In the genomic region with DNA sequence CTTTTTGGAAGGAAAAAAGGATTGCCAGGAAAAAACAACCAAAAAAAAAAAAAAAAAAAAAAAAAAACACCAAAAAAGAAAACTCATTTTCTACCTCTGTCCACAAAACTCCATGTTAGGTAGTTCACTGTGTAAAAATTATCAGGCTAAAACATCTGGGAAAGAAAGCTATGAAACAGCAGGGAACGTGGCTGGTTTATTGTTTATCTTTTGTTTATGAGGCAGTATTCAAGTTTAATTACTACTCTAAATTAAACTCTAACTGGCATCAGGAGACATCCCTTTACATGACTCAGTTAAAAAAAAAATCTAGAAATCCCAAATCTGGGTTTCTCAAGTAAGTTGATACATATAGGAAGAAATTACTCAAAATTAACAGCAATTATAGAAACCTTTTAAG, we compare ENCODE assay signal across 28 cellular contexts. TPM values are rescaled to one million over a fixed set of nuclear protein-coding genes. Genes with fewer than 3 reads are reported as not detected.
"Had no signal": no experiment of that assay in that cellular context is flagged by ENCODE, and none has a peak within 500 bp of the region (broad histone marks: within the 10 kb centered on the region; RNA-seq: fewer than 3 reads in every experiment).

No MANE protein-coding gene starts in this region.

- H3K27ac Mint-ChIP-seq: activated CD8-positive, alpha-beta memory T cell treated with anti-CD3 and anti-CD28 coated beads, Interleukin-2, amount 10 ng/mL, durations not matched to agents 7 days and 5 days; activated naive CD4-positive, alpha-beta T cell treated with anti-CD3 and anti-CD28 coated beads for 36 hours; activated naive CD8-positive, alpha-beta T cell; activated T-helper 17 cell treated with anti-CD3 and anti-CD28 coated beads, Interleukin-2, amount 50 U/mL, for 72 hours; T-helper 1 cell treated with Interleukin-12 subunit alpha and Interleukin-12 subunit beta and Interleukin-4 antibody, amounts not matched to agents 30 μg/mL and 1 μg/mL, for 36 hours; WTC11 had no signal

- H3K27me3 ChIP-seq: brain microvascular endothelial cell, cardiac muscle cell, Peyer's patch, SJCRH30 had no signal

- H3K4me3 Mint-ChIP-seq: activated CD8-positive, alpha-beta memory T cell treated with anti-CD3 and anti-CD28 coated beads, Interleukin-2, amount 10 ng/mL, durations not matched to agents 7 days and 5 days; activated naive CD4-positive, alpha-beta T cell treated with anti-CD3 and anti-CD28 coated beads for 36 hours; activated naive CD8-positive, alpha-beta T cell; activated T-helper 17 cell treated with anti-CD3 and anti-CD28 coated beads, Interleukin-2, amount 50 U/mL, for 72 hours; T-helper 1 cell treated with Interleukin-12 subunit alpha and Interleukin-12 subunit beta and Interleukin-4 antibody, amounts not matched to agents 30 μg/mL and 1 μg/mL, for 36 hours; WTC11 had no signal

- DNase-seq: activated CD4-positive, alpha-beta T cell treated with anti-CD3 and anti-CD28 coated beads for 48 hours; activated CD4-positive, alpha-beta T cell treated with anti-CD3 and anti-CD28 coated beads, Interleukin-2, amount 50 U/mL, for 4 hours; activated CD4-positive, CD25-positive, alpha-beta regulatory T cell treated with anti-CD3 and anti-CD28 coated beads, Interleukin-2, amount 50 U/mL, for 72 hours; activated CD8-positive, alpha-beta memory T cell treated with anti-CD3 and anti-CD28 coated beads, Interleukin-2, amount 10 ng/mL, durations not matched to agents 7 days and 5 days; activated gamma-delta T cell; activated naive CD4-positive, alpha-beta T cell treated with anti-CD3 and anti-CD28 coated beads for 36 hours; activated T-cell treated with anti-CD3 and anti-CD28 coated beads, Interleukin-2, amount 50 U/mL, for 48 hours; amygdala; brain microvascular endothelial cell; MM.1S; NCI-H1105 treated with DMSO at 0.1 percent for 48 hours; NCI-H1436 treated with DMSO at 0.1 percent for 48 hours; NCI-H187; NCI-H2107; NCI-H2171 treated with DMSO at 0.1 percent for 48 hours; NCI-H226; NCI-H526; OCI-M1; Peyer's patch; Right ventricle myocardium superior; SJCRH30 had no signal

- H3K4me3 ChIP-seq: cardiac muscle cell, Peyer's patch, SJCRH30 had no signal

- ATAC-seq: activated CD8-positive, alpha-beta memory T cell treated with anti-CD3 and anti-CD28 coated beads, Interleukin-2, amount 10 ng/mL, durations not matched to agents 7 days and 5 days; activated T-helper 17 cell treated with anti-CD3 and anti-CD28 coated beads, Interleukin-2, amount 50 U/mL, for 72 hours; WTC11 had no signal

- H3K4me2 ChIP-seq: KMS-11 had no signal

- H3K4me1 Mint-ChIP-seq: activated CD8-positive, alpha-beta memory T cell treated with anti-CD3 and anti-CD28 coated beads, Interleukin-2, amount 10 ng/mL, durations not matched to agents 7 days and 5 days; activated T-helper 17 cell treated with anti-CD3 and anti-CD28 coated beads, Interleukin-2, amount 50 U/mL, for 72 hours had no signal

- H3K9me3 Mint-ChIP-seq: activated naive CD4-positive, alpha-beta T cell treated with anti-CD3 and anti-CD28 coated beads for 36 hours; T-helper 1 cell treated with Interleukin-12 subunit alpha and Interleukin-12 subunit beta and Interleukin-4 antibody, amounts not matched to agents 30 μg/mL and 1 μg/mL, for 36 hours; WTC11 had no signal

- H3K27me3 Mint-ChIP-seq: activated CD8-positive, alpha-beta memory T cell treated with anti-CD3 and anti-CD28 coated beads, Interleukin-2, amount 10 ng/mL, durations not matched to agents 7 days and 5 days had no signal

- H3K9ac ChIP-seq: KMS-11 had no signal

- H3K9me3 ChIP-seq: Peyer's patch, SJCRH30 had no signal

- H3K36me3 Mint-ChIP-seq: activated CD8-positive, alpha-beta memory T cell treated with anti-CD3 and anti-CD28 coated beads, Interleukin-2, amount 10 ng/mL, durations not matched to agents 7 days and 5 days; activated naive CD8-positive, alpha-beta T cell; WTC11 had no signal

- H3K27ac ChIP-seq: brain microvascular endothelial cell, KMS-11, Peyer's patch, RWPE1, SJCRH30 had no signal

RNA-seq across cellular contexts. Expression of gene MEIS2, which starts 21.8 kb away (rescaled TPM):
- total RNA-seq: activated naive CD4-positive, alpha-beta T cell treated with anti-CD3 and anti-CD28 coated beads for 36 hours; activated T-helper 17 cell treated with anti-CD3 and anti-CD28 coated beads, Interleukin-2, amount 50 U/mL, for 72 hours had no signal
